32 cellular contexts compared by ENCODE assay signal in the genomic region with DNA sequence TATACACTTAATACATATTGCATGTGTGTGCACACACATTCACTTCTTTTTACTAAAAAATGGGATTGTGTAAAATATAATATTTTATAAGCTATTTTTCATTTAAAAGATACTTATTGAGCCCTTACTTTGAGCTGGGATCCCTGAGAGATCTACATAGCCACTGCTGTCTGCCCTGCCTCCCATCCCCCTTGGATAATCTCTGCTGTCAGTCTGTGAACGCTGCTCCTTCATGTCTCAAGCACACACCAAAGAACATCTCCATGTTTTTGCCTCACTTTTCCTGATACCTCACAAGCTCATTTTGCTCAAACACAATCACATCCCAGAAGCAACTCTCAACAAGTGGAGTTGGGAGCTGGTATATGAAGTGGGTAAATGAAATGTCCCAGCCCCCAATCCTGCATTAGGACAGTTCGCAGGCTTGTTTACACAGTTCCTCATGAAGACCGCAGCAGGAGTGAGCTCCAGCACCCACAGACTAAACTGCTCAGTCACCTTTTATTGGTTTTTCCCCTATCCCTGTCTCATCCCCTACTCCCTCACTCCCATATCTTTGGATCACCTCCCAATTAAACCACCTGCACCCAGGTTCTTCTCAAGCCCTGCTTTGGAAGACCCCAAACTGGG.
DNase-seq lines count a peak whose midpoint lies in the region; ATAC-seq, FAIRE-seq and TF ChIP-seq lines count a peak whose summit lies in the region.
"Had no signal": no experiment of that assay in that cellular context is flagged by ENCODE, and none has a peak within 500 bp of the region (broad histone marks: within the 10 kb centered on the region; RNA-seq: fewer than 3 reads in every experiment).

No MANE protein-coding gene starts in this region.

- in situ Hi-C loops in HepG2 (cut with HindIII; ENCODE audit: extremely low pct_ligation_motif_present, low pct_unique_long_range_greater_than_20kb): loop anchor here (25.0 kb wide), 1 partner anchor 639 kb away; no protein-coding TSS in a partner anchor

- TF ChIP-seq EP300 in HepG2 (IDR thresholded peaks at IDR 0.05; ENCODE audit: low read depth in 2 of 2, low read length in 2 of 2) (no peak), HepG2 (CRISPR knock-in tag; IDR thresholded peaks at IDR 0.05; ENCODE audit: borderline replicate concordance) (no peak)

- H4K20me1 ChIP-seq in HepG2 (ENCODE audit: insufficient read depth, low read length): no peaks in the 10 kb centered on the region

- H3K9me3 ChIP-seq in HepG2 (ENCODE audit: low read length) (no peaks in the 10 kb centered on the region), right lobe of liver (no peaks in the 10 kb centered on the region), WERI-Rb-1 (ENCODE audit: severe bottlenecking) (no peaks in the 10 kb centered on the region), upper lobe of right lung (no peaks in the 10 kb centered on the region)
- H3K9me3 ChIP-seq: A549, breast epithelium, heart left ventricle had no signal

- H3K36me3 ChIP-seq in HepG2 (replicated peaks in 1 of 2; ENCODE audit: control insufficient read depth in 1 of 2, insufficient read depth in 2 of 2, low read length in 2 of 2) (no peaks in the 10 kb centered on the region), right lobe of liver (no peaks in the 10 kb centered on the region), WERI-Rb-1 (no peaks in the 10 kb centered on the region), upper lobe of right lung (no peaks in the 10 kb centered on the region)
- H3K36me3 ChIP-seq: breast epithelium had no signal

- peak; percentile 3 for DNase-seq in HepG2 (ENCODE audit: low spot score)
- DNase-seq in right lobe of liver: no peak
- peak; percentile 52 to 65 for DNase-seq in NOMO-1 (lab: John Stamatoyannopoulos, UW; ENCODE audit: unreplicated experiment in 2 of 2)
- peak; percentile 24 for DNase-seq in WERI-Rb-1
- no peak for DNase-seq in upper lobe of right lung
- DNase-seq in effector CD4-positive, alpha-beta T cell: no peak
- DNase-seq in OCI-M1 (lab: John Stamatoyannopoulos, UW): no peak
- no peak for DNase-seq in HFFc6
- DNase-seq: activated CD4-positive, CD25-positive, alpha-beta regulatory T cell; activated CD8-positive, alpha-beta T cell treated with anti-CD3 and anti-CD28 coated beads for 36 hours; AML-193; CD8-positive, alpha-beta memory T cell; effector memory CD4-positive, alpha-beta T cell; GDM1; H7; heart left ventricle; kidney glomerular epithelial cell; mammary epithelial cell; NCI-H1436; NCI-H2171; NCI-H524 treated with DMSO at 0.1 percent for 48 hours; right cardiac atrium; stimulated activated CD4-positive, alpha-beta T cell treated with anti-CD3 and anti-CD28 coated beads, Interleukin-2, amount 100 ng/mL, for 48 hours had no signal

- no peak overlapping the region for H3K9ac ChIP-seq in HepG2 (ENCODE audit: insufficient read depth, low read depth, low read length)

- H3K4me1 ChIP-seq in HepG2 (ENCODE audit: insufficient read depth, low read length) (peaks cover 37% of the 10 kb centered on the region), right lobe of liver (peaks cover 0 to 16% (median 4%) of the 10 kb centered on the region in 4 donors), upper lobe of right lung (no peaks in the 10 kb centered on the region)
- H3K4me1 ChIP-seq: breast epithelium had no signal

- H3K27ac Mint-ChIP-seq in HFFc6: no peak overlapping the region
- H3K27ac Mint-ChIP-seq: activated CD8-positive, alpha-beta T cell treated with anti-CD3 and anti-CD28 coated beads for 36 hours; activated naive CD4-positive, alpha-beta T cell treated with anti-CD3 and anti-CD28 coated beads, Interleukin-2, amount 50 U/mL, for 24 hours; type B pancreatic cell had no signal

- 0% methylated on average over 3 of the region's 3 CpGs for WGBS in HepG2 (ENCODE audit: low lambda C conversion rate)
- WGBS in right lobe of liver (ENCODE audit: insufficient coverage, low coverage, low lambda C conversion rate, missing lambda C conversion rate): 52% methylated on average over 2 of the region's 3 CpGs

- CTCF ChIA-PET in HepG2 (lab: Yijun Ruan, JAX; ENCODE audit: low intra/inter-chr PET ratio, low total read pairs): no interaction called here

- no peak overlapping the region for H3K27ac ChIP-seq in HepG2 (ENCODE audit: extremely low read length, insufficient read depth, low read length)
- no peak overlapping the region for H3K27ac ChIP-seq in right lobe of liver
- H3K27ac ChIP-seq in WERI-Rb-1: no peak overlapping the region; the same call in 1 of the 2 replicates
- H3K27ac ChIP-seq in upper lobe of right lung: no peak overlapping the region
- H3K27ac ChIP-seq: A549, heart left ventricle had no signal

- TF ChIP-seq RAD21 in HepG2 (CRISPR knock-in tag; IDR thresholded peaks at IDR 0.05): no peak

- intact Hi-C loops in HepG2 (cut with micrococcal nuclease; ENCODE audit: unreplicated experiment): no loop called here
- intact Hi-C loops in right lobe of liver (cut with DNase I): no loop called here
- intact Hi-C loops in upper lobe of right lung (cut with DNase I): no loop called here

- no peaks in the 10 kb centered on the region for H3K36me3 Mint-ChIP-seq in HFFc6 (ENCODE audit: low read depth)
- H3K36me3 Mint-ChIP-seq: activated naive CD4-positive, alpha-beta T cell treated with anti-CD3 and anti-CD28 coated beads, Interleukin-2, amount 50 U/mL, for 24 hours; CD8-positive, alpha-beta memory T cell; type B pancreatic cell had no signal

- H3K4me3 ChIP-seq in HepG2 (replicated peaks in 1 of 3; ENCODE audit: insufficient read depth in 1 of 3, low read depth in 2 of 3, low read length in 3 of 3) (no peak overlapping the region), right lobe of liver (no peak overlapping the region), WERI-Rb-1 (ENCODE audit: low read depth, low read length) (no peak overlapping the region), upper lobe of right lung (no peak overlapping the region)
- H3K4me3 ChIP-seq: A549, breast epithelium, heart left ventricle, K562 had no signal

- no peak for FAIRE-seq in HepG2 (lab: Jason Lieb, UNC)
- FAIRE-seq: A549, GM19239, K562 had no signal

- BruUV-seq in HepG2 (replicated peaks; lab: Mats Ljungman, UMichigan): no TSS peak

- TF ChIP-seq CTCF in HepG2 (CRISPR knock-in tag; IDR thresholded peaks at IDR 0.05): no peak
- TF ChIP-seq CTCF in right lobe of liver (IDR thresholded peaks at IDR 0.05): no peak
- TF ChIP-seq CTCF in WERI-Rb-1 (IDR thresholded peaks at IDR 0.05; ENCODE audit: low read depth, low read length): no peak
- no peak for TF ChIP-seq CTCF in upper lobe of right lung (IDR thresholded peaks at IDR 0.05)
- no peak for TF ChIP-seq CTCF in HFFc6 (IDR thresholded peaks at IDR 0.05)

- peaks cover 4% of the 10 kb centered on the region; the same call in 1 of the 2 replicates for H3K27me3 Mint-ChIP-seq in HFFc6 (ENCODE audit: insufficient read depth)
- H3K27me3 Mint-ChIP-seq: activated T-helper 17 cell treated with anti-CD3 and anti-CD28 coated beads, Interleukin-2, amount 50 U/mL, for 72 hours; type B pancreatic cell had no signal

- H3K27me3 ChIP-seq in HepG2 (ENCODE audit: control insufficient read depth in 1 of 2, insufficient read depth in 2 of 2, low read length in 2 of 2) (no peaks in the 10 kb centered on the region), right lobe of liver (no peaks in the 10 kb centered on the region), WERI-Rb-1 (ENCODE audit: insufficient read depth, low read depth, severe bottlenecking) (no peaks in the 10 kb centered on the region), upper lobe of right lung (no peaks in the 10 kb centered on the region)
- H3K27me3 ChIP-seq: breast epithelium, heart left ventricle had no signal

- POLR2A ChIA-PET in HepG2 (lab: Yijun Ruan, JAX): no interaction called here

- ATAC-seq in HepG2: peak; percentile 35; the same call in 2 of the 3 replicates
- ATAC-seq in right lobe of liver: no peak
- ATAC-seq in upper lobe of right lung: peak; percentile 45
- ATAC-seq: A549; activated CD8-positive, alpha-beta T cell treated with anti-CD3 and anti-CD28 coated beads for 36 hours; activated T-helper 17 cell treated with anti-CD3 and anti-CD28 coated beads, Interleukin-2, amount 50 U/mL, for 72 hours; heart left ventricle; K562; right cardiac atrium; SK-N-SH treated with all-trans-retinoic acid at 6 μM for 48 hours had no signal

- H3K9me3 Mint-ChIP-seq in HFFc6: no peaks in the 10 kb centered on the region
- H3K9me3 Mint-ChIP-seq: activated CD8-positive, alpha-beta T cell treated with anti-CD3 and anti-CD28 coated beads for 36 hours; activated naive CD4-positive, alpha-beta T cell treated with anti-CD3 and anti-CD28 coated beads, Interleukin-2, amount 50 U/mL, for 24 hours; activated T-helper 17 cell treated with anti-CD3 and anti-CD28 coated beads, Interleukin-2, amount 50 U/mL, for 72 hours; CD8-positive, alpha-beta memory T cell; neural crest cell; type B pancreatic cell had no signal

- H2AFZ ChIP-seq in HepG2 (ENCODE audit: low read length): no peak overlapping the region

- H3K4me1 Mint-ChIP-seq in HFFc6 (ENCODE audit: low read depth): no peaks in the 10 kb centered on the region
- H3K4me1 Mint-ChIP-seq: activated naive CD4-positive, alpha-beta T cell treated with anti-CD3 and anti-CD28 coated beads, Interleukin-2, amount 50 U/mL, for 24 hours had no signal

- TF ChIP-seq POLR2A in HepG2 (IDR thresholded peaks at IDR 0.05; ENCODE audit: insufficient read depth in 1 of 2, low read depth in 2 of 2, low read length in 2 of 2) (no peak), right lobe of liver (IDR thresholded peaks at IDR 0.05) (no peak)

- no peak overlapping the region for H3K4me3 Mint-ChIP-seq in HFFc6
- H3K4me3 Mint-ChIP-seq: activated CD8-positive, alpha-beta T cell treated with anti-CD3 and anti-CD28 coated beads for 36 hours; activated naive CD4-positive, alpha-beta T cell treated with anti-CD3 and anti-CD28 coated beads, Interleukin-2, amount 50 U/mL, for 24 hours; activated T-helper 17 cell treated with anti-CD3 and anti-CD28 coated beads, Interleukin-2, amount 50 U/mL, for 72 hours; CD8-positive, alpha-beta memory T cell; neural crest cell; type B pancreatic cell had no signal

- peak overlapping the region; percentile 61; the same call in 1 of the 2 replicates for H3K4me2 ChIP-seq in HepG2 (ENCODE audit: low read depth, low read length)
- H3K4me2 ChIP-seq: A549 had no signal

- H3K79me2 ChIP-seq in HepG2 (ENCODE audit: insufficient read depth, low read length): no peaks in the 10 kb centered on the region

TF ChIP-seq in HepG2, 621 proteins besides CTCF, POLR2A, EP300 and RAD21 (continues in another document):
- TF ChIP-seq FOXA1 (IDR thresholded peaks at IDR 0.05): no peak
- TF ChIP-seq FOXA1 (CRISPR knock-in tag; IDR thresholded peaks at IDR 0.05): peak; percentile 60

Comparison
In these comparisons a context has a peak if more than half of its experiments do, and no peak if none do; other contexts are left out.
1. ATAC-seq: peak in HepG2 (single experiment) and upper lobe of right lung (single experiment); none in right lobe of liver (0 of 4).
2. DNase-seq: peak in HepG2 (single experiment), NOMO-1 (2 of 2) and WERI-Rb-1 (single experiment); none in right lobe of liver (0 of 3), upper lobe of right lung (single experiment), effector CD4-positive, alpha-beta T cell (single experiment), OCI-M1 (single experiment) and HFFc6 (single experiment).